1 cellular context compared by ENCODE assay signal in genomic region chr18:4586729-4587128, GRCh38.
TF ChIP-seq lines count a peak whose summit lies in the region.

No MANE protein-coding gene starts in this region.

TF ChIP-seq in K562, 482 proteins besides CTCF, POLR2A, EP300 and RAD21:
- TF ChIP-seq CEBPG (CRISPR knock-in tag; IDR thresholded peaks at IDR 0.05) (no peak), CEBPG (tag; conservative IDR thresholded peaks at IDR 0.05 in 1 of 2, IDR thresholded peaks at IDR 0.05 in 1 of 2) (peak in 1 of 2 experiments; percentile 47; a peak in 1 of 4 replicates), ATF4 (CRISPR knock-in tag; IDR thresholded peaks at IDR 0.05) (0 out of 2 replicates have a peak, but pooled peaks have one; percentile 38), GABPA (tag; conservative IDR thresholded peaks at IDR 0.05; ENCODE audit: low read depth) (no peak)
